In genomic region chr10:79068562-79069324, GRCh38 we compare ENCODE assay signal across 1 cellular context.
A peak's percentile ranks its signal among the peaks of the same experiment; 100 is the strongest.
TF ChIP-seq lines count a peak whose summit lies in the region.

ZMIZ1 (plus strand) TSS chr10:79068966; CDS start chr10:79201633, 132,667 bp downstream.

TF ChIP-seq in HepG2, 621 proteins besides CTCF, POLR2A, EP300 and RAD21 (continued from another document and continues in another):
- TF ChIP-seq KDM2A (CRISPR knock-in tag; IDR thresholded peaks at IDR 0.05; ENCODE audit: borderline replicate concordance, low read depth): peak; percentile 77
- TF ChIP-seq BRD4 (CRISPR knock-in tag; IDR thresholded peaks at IDR 0.05): no peak
- TF ChIP-seq CBFB (CRISPR knock-in tag; IDR thresholded peaks at IDR 0.05): no peak
- TF ChIP-seq HOXA9 (CRISPR knock-in tag; IDR thresholded peaks at IDR 0.05; ENCODE audit: borderline replicate concordance): no peak
- TF ChIP-seq ZNF512B (CRISPR knock-in tag; IDR thresholded peaks at IDR 0.05; ENCODE audit: borderline replicate concordance): no peak
- TF ChIP-seq CBX2 (IDR thresholded peaks at IDR 0.05; ENCODE audit: low read depth, low read length): no peak
- no peak for TF ChIP-seq CBX2 (CRISPR knock-in tag; IDR thresholded peaks at IDR 0.05; ENCODE audit: low read depth)
- TF ChIP-seq POLR2AphosphoS2 (IDR thresholded peaks at IDR 0.05; ENCODE audit: low read depth, low read length): no peak
- no peak for TF ChIP-seq PREB (CRISPR knock-in tag; IDR thresholded peaks at IDR 0.05)
- TF ChIP-seq ZNF276 (CRISPR knock-in tag; IDR thresholded peaks at IDR 0.05; ENCODE audit: low read depth): no peak
- no peak for TF ChIP-seq JUN (CRISPR knock-in tag; IDR thresholded peaks at IDR 0.05)
- no peak for TF ChIP-seq SP140L (CRISPR knock-in tag; IDR thresholded peaks at IDR 0.05; ENCODE audit: borderline replicate concordance)
- no peak for TF ChIP-seq KDM6A (CRISPR knock-in tag; IDR thresholded peaks at IDR 0.05; ENCODE audit: low read depth)
- 0 out of 2 replicates have a peak, but pooled peaks have one; percentile 39 for TF ChIP-seq ZBTB38 (CRISPR knock-in tag; IDR thresholded peaks at IDR 0.05)
- TF ChIP-seq ZNF780A (CRISPR knock-in tag; IDR thresholded peaks at IDR 0.05): no peak
- no peak; the same call in 1 of the 2 replicates for TF ChIP-seq SRY (CRISPR knock-in tag; IDR thresholded peaks at IDR 0.05)
- TF ChIP-seq JARID2 (CRISPR knock-in tag; IDR thresholded peaks at IDR 0.05; ENCODE audit: insufficient replicate concordance): no peak
- TF ChIP-seq ZNF30 (CRISPR knock-in tag; IDR thresholded peaks at IDR 0.05): no peak
- no peak for TF ChIP-seq ESRRA (CRISPR knock-in tag; IDR thresholded peaks at IDR 0.05; ENCODE audit: low read depth)
- TF ChIP-seq GATAD2A (CRISPR knock-in tag; IDR thresholded peaks at IDR 0.05): 0 out of 2 replicates have a peak, but pooled peaks have one; percentile 29
- no peak for TF ChIP-seq AGO1 (IDR thresholded peaks at IDR 0.05; ENCODE audit: low read depth, low read length, poor library complexity, severe bottlenecking)
- no peak for TF ChIP-seq MAFK (conservative IDR thresholded peaks at IDR 0.05 in 1 of 2, IDR thresholded peaks at IDR 0.05 in 1 of 2; ENCODE audit: low read length in 2 of 2)
- TF ChIP-seq KDM1A (CRISPR knock-in tag; IDR thresholded peaks at IDR 0.05): no peak
- no peak for TF ChIP-seq ZSCAN30 (CRISPR knock-in tag; IDR thresholded peaks at IDR 0.05)
- no peak for TF ChIP-seq ZNF740 (CRISPR knock-in tag; IDR thresholded peaks at IDR 0.05)
- TF ChIP-seq CAMTA2 (CRISPR knock-in tag; IDR thresholded peaks at IDR 0.05; ENCODE audit: borderline replicate concordance): no peak
- TF ChIP-seq ZNF75D (CRISPR knock-in tag; IDR thresholded peaks at IDR 0.05; ENCODE audit: borderline replicate concordance): no peak
- TF ChIP-seq TFDP2 (CRISPR knock-in tag; IDR thresholded peaks at IDR 0.05): peak; percentile 48; the same call in 1 of the 2 replicates
- no peak for TF ChIP-seq PCBP2 (optimal IDR thresholded peaks at IDR 0.05; ENCODE audit: low read depth, low read length, poor library complexity, severe bottlenecking)
- no peak for TF ChIP-seq IKZF5 (CRISPR knock-in tag; IDR thresholded peaks at IDR 0.05)
- no peak for TF ChIP-seq ZNF235 (CRISPR knock-in tag; IDR thresholded peaks at IDR 0.05; ENCODE audit: borderline replicate concordance)
- no peak for TF ChIP-seq PAF1 (CRISPR knock-in tag; IDR thresholded peaks at IDR 0.05)
- no peak for TF ChIP-seq ELK4 (CRISPR knock-in tag; IDR thresholded peaks at IDR 0.05; ENCODE audit: borderline replicate concordance)
- no peak for TF ChIP-seq NR1H2 (CRISPR knock-in tag; IDR thresholded peaks at IDR 0.05; ENCODE audit: borderline replicate concordance, low read depth)
- TF ChIP-seq SCMH1 (CRISPR knock-in tag; IDR thresholded peaks at IDR 0.05; ENCODE audit: borderline replicate concordance): no peak
- no peak for TF ChIP-seq SRSF1 (optimal IDR thresholded peaks at IDR 0.05; ENCODE audit: low read depth, low read length)
- 0 out of 2 replicates have a peak, but pooled peaks have one; percentile 17 for TF ChIP-seq PPARG (CRISPR knock-in tag; conservative IDR thresholded peaks at IDR 0.05)
- TF ChIP-seq ZBTB3 (CRISPR knock-in tag; IDR thresholded peaks at IDR 0.05; ENCODE audit: borderline replicate concordance, low read depth): no peak
- no peak for TF ChIP-seq ZNF143 (CRISPR knock-in tag; IDR thresholded peaks at IDR 0.05)
- TF ChIP-seq ZNF644 (CRISPR knock-in tag; IDR thresholded peaks at IDR 0.05; ENCODE audit: low read depth): no peak
- no peak for TF ChIP-seq ZNF260 (CRISPR knock-in tag; IDR thresholded peaks at IDR 0.05; ENCODE audit: borderline replicate concordance, low read depth)
- TF ChIP-seq ZNF749 (CRISPR knock-in tag; IDR thresholded peaks at IDR 0.05; ENCODE audit: borderline replicate concordance): no peak
- no peak for TF ChIP-seq ZNF550 (CRISPR knock-in tag; IDR thresholded peaks at IDR 0.05; ENCODE audit: borderline replicate concordance)
- TF ChIP-seq KAT7 (CRISPR knock-in tag; IDR thresholded peaks at IDR 0.05; ENCODE audit: borderline replicate concordance): no peak
- peak; percentile 72 for TF ChIP-seq RBFOX2 (IDR thresholded peaks at IDR 0.05; ENCODE audit: low read depth, low read length)
- no peak for TF ChIP-seq ZNF660 (CRISPR knock-in tag; IDR thresholded peaks at IDR 0.05; ENCODE audit: borderline replicate concordance, low read depth)
- TF ChIP-seq BCL6 (CRISPR knock-in tag; IDR thresholded peaks at IDR 0.05): 0 out of 2 replicates have a peak, but pooled peaks have one; percentile 49
- no peak for TF ChIP-seq ZNF274 (CRISPR knock-in tag; IDR thresholded peaks at IDR 0.05)
- TF ChIP-seq ZBTB20 (CRISPR knock-in tag; IDR thresholded peaks at IDR 0.05; ENCODE audit: borderline replicate concordance, low read depth): no peak
- no peak for TF ChIP-seq HIC2 (CRISPR knock-in tag; IDR thresholded peaks at IDR 0.05; ENCODE audit: low read depth)
- no peak for TF ChIP-seq SP1 (IDR thresholded peaks at IDR 0.05)
- no peak for TF ChIP-seq SP1 (CRISPR knock-in tag; IDR thresholded peaks at IDR 0.05)
- 0 out of 2 replicates have a peak, but pooled peaks have one; percentile 42 for TF ChIP-seq ZSCAN9 (CRISPR knock-in tag; IDR thresholded peaks at IDR 0.05; ENCODE audit: borderline replicate concordance)
- no peak for TF ChIP-seq CENPBD1 (CRISPR knock-in tag; IDR thresholded peaks at IDR 0.05; ENCODE audit: borderline replicate concordance, low read depth)
- peak; percentile 77 for TF ChIP-seq YY1 (IDR thresholded peaks at IDR 0.05; ENCODE audit: insufficient read depth, insufficient replicate concordance, low read depth, low read length)
- no peak for TF ChIP-seq ZNF670 (CRISPR knock-in tag; IDR thresholded peaks at IDR 0.05; ENCODE audit: borderline replicate concordance)
- TF ChIP-seq MXI1 (IDR thresholded peaks at IDR 0.05; ENCODE audit: borderline replicate concordance, low read depth, low read length): peak; percentile 49; the same call in 1 of the 3 replicates
- no peak for TF ChIP-seq ZNF503 (CRISPR knock-in tag; IDR thresholded peaks at IDR 0.05)
- no peak for TF ChIP-seq ZFX (CRISPR knock-in tag; IDR thresholded peaks at IDR 0.05; ENCODE audit: low read depth)
